ENCODE assay signal across 1 cellular context in the genomic region with DNA sequence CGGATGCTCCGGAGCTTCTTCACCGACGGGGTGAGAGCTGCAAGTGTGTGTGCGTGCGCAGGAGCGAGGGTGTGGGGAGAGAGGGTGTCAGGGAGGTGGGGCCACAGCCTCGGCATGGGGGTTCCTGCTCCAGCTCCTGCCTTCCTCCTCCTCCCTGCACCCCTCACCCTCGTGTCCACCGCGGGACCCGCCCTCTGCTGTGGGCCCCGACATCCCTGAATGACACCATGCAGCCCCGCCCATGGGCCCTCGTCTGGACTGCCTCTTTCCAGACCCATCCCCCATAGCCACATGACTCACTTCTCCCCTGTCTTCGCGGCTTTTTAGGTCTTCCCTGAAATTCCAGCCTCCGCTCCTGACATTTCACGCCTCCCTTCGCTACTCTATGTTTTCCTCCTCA.
A peak's percentile ranks its signal among the peaks of the same experiment; 100 is the strongest.
TF ChIP-seq lines count a peak whose summit lies in the region.

No MANE protein-coding gene starts in this region.

TF ChIP-seq in H1, 55 proteins besides CTCF, POLR2A, EP300 and RAD21:
- TF ChIP-seq, protein P1, sequence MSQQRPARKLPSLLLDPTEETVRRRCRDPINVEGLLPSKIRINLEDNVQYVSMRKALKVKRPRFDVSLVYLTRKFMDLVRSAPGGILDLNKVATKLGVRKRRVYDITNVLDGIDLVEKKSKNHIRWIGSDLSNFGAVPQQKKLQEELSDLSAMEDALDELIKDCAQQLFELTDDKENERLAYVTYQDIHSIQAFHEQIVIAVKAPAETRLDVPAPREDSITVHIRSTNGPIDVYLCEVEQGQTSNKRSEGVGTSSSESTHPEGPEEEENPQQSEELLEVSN (IDR thresholded peaks at IDR 0.05) = peak; percentile 42; the same call in 1 of the 2 replicates
- no peak for TF ChIP-seq SRF (IDR thresholded peaks at IDR 0.05; ENCODE audit: low read depth, low read length)
- TF ChIP-seq, protein P2, sequence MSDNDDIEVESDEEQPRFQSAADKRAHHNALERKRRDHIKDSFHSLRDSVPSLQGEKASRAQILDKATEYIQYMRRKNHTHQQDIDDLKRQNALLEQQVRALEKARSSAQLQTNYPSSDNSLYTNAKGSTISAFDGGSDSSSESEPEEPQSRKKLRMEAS (IDR thresholded peaks at IDR 0.05) = 0 out of 2 replicates have a peak, but pooled peaks have one; percentile 15
